In the genomic region with DNA sequence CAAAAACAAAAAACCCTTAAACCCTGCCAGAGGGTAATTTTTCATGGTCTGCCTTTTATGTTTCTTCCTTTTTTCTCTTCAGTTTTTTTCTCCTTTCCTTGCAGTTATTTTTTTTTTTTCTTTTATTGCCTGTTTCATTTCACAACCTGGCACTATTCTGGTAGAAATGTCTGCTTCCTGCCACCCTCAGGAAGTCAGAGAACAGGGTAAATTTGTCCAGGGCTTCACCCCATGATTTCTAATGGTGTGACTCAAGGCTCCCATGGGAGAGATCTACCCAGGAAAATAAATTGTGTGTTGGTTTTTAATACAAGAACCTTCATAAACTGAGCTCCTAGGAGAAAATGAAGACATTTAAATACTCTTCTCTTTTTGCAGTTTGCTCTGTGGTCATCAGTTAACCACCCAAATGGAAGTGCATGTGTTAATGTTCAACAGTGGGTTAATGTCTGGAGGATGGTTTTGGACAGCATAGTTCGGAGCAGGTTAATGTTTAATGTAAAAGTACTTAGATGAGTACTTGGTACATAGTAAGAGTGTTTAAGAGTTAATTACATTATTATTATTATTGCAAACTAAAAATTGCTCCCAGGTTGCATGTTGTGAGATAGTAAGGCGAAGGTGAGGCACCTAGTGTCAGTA, we compare ENCODE assay signal across 1 cellular context.
TF ChIP-seq lines count a peak whose summit lies in the region.

No MANE protein-coding gene starts in this region.

TF ChIP-seq in WTC11, 78 proteins besides CTCF, POLR2A, EP300 and RAD21 (continued from another document):
- no peak for TF ChIP-seq TCF7 (CRISPR knock-in tag; IDR thresholded peaks at IDR 0.05; ENCODE audit: low read depth)
- TF ChIP-seq, protein P1, sequence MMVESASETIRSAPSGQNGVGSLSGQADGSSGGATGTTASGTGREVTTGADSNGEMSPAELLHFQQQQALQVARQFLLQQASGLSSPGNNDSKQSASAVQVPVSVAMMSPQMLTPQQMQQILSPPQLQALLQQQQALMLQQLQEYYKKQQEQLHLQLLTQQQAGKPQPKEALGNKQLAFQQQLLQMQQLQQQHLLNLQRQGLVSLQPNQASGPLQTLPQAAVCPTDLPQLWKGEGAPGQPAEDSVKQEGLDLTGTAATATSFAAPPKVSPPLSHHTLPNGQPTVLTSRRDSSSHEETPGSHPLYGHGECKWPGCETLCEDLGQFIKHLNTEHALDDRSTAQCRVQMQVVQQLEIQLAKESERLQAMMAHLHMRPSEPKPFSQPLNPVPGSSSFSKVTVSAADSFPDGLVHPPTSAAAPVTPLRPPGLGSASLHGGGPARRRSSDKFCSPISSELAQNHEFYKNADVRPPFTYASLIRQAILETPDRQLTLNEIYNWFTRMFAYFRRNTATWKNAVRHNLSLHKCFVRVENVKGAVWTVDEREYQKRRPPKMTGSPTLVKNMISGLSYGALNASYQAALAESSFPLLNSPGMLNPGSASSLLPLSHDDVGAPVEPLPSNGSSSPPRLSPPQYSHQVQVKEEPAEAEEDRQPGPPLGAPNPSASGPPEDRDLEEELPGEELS (CRISPR knock-in tag; IDR thresholded peaks at IDR 0.05) = no peak
- no peak for TF ChIP-seq ZNF263 (CRISPR knock-in tag; IDR thresholded peaks at IDR 0.05; ENCODE audit: low read depth)
